24 cellular contexts compared by ENCODE assay signal in genomic region chr21:33797565-33797964, GRCh38.
DNase-seq lines count a peak whose midpoint lies in the region; ATAC-seq and TF ChIP-seq lines count a peak whose summit lies in the region.
"Had no signal": no experiment of that assay in that cellular context is flagged by ENCODE, and none has a peak within 500 bp of the region (broad histone marks: within the 10 kb centered on the region; RNA-seq: fewer than 3 reads in every experiment).

No MANE protein-coding gene starts in this region.

- peaks cover 14% of the 10 kb centered on the region for H3K4me1 ChIP-seq in H9 (ENCODE audit: insufficient read depth, low read length)
- H3K4me1 ChIP-seq in adipocyte (ENCODE audit: control insufficient read depth, insufficient read depth, low read length) = peaks cover 52% of the 10 kb centered on the region
- peaks cover 46% of the 10 kb centered on the region for H3K4me1 ChIP-seq in neural progenitor cell
- peaks cover 20 to 26% (median 25%) of the 10 kb centered on the region in 3 donors for H3K4me1 ChIP-seq in skeletal muscle tissue (ENCODE audit: control insufficient read depth in 3 of 3, insufficient read depth in 3 of 3, low read length in 3 of 3)
- H3K4me1 ChIP-seq in gastroesophageal sphincter = peaks cover 0 to 15% (median 3%) of the 10 kb centered on the region in 3 donors
- H3K4me1 ChIP-seq: BE2C had no signal

- H3K79me2 ChIP-seq in H9 (ENCODE audit: insufficient read depth, low read length) = no peaks in the 10 kb centered on the region
- peaks cover 4% of the 10 kb centered on the region for H3K79me2 ChIP-seq in neural progenitor cell (ENCODE audit: low read depth)

- no peaks in the 10 kb centered on the region for H4K20me1 ChIP-seq in H9 (ENCODE audit: control insufficient read depth, insufficient read depth, insufficient read length)
- peaks cover 29% of the 10 kb centered on the region for H4K20me1 ChIP-seq in neural progenitor cell (ENCODE audit: low read depth)
- H4K20me1 ChIP-seq: BLaER1 treated with 17β-estradiol and CSF1 and Interleukin-3, amounts not matched to agents 10 nM and 100 nM had no signal

- H3K9ac ChIP-seq in H9 (ENCODE audit: extremely low read depth, insufficient read length, low read length) (no peak overlapping the region), adipocyte (ENCODE audit: low read length) (peak overlapping the region; percentile 36), neural progenitor cell (no peak overlapping the region), skeletal muscle tissue (ENCODE audit: low read depth in 1 of 3, low read length in 3 of 3) (peak overlapping the region in 1 of 3 donors; percentile 40)
- H3K9ac ChIP-seq: BLaER1 treated with 17β-estradiol and CSF1 and Interleukin-3, amounts not matched to agents 10 nM and 100 nM; GM23248 had no signal

- no peaks in the 10 kb centered on the region for H3K27me3 ChIP-seq in H9 (ENCODE audit: insufficient read depth, low read length)
- H3K27me3 ChIP-seq in adipocyte (replicated peaks; ENCODE audit: control insufficient read depth, insufficient read depth, low read length) = no peaks in the 10 kb centered on the region
- H3K27me3 ChIP-seq in neural progenitor cell = no peaks in the 10 kb centered on the region
- no peaks in the 10 kb centered on the region for H3K27me3 ChIP-seq in skeletal muscle tissue (ENCODE audit: control insufficient read depth in 3 of 3, insufficient read depth in 3 of 3, low read length in 3 of 3)
- H3K27me3 ChIP-seq in gastroesophageal sphincter = no peaks in the 10 kb centered on the region
- H3K27me3 ChIP-seq: BE2C; BLaER1 treated with 17β-estradiol and CSF1 and Interleukin-3, amounts not matched to agents 10 nM and 100 nM had no signal

- H2AFZ ChIP-seq in H9 (ENCODE audit: low read length) = no peak overlapping the region
- H2AFZ ChIP-seq in neural progenitor cell (replicated peaks) = no peak overlapping the region
- H2AFZ ChIP-seq: GM23248 had no signal

- H3K14ac ChIP-seq in H9 (ENCODE audit: insufficient read depth, low read length) = no peak overlapping the region

- no peak overlapping the region for H2BK120ac ChIP-seq in H9 (ENCODE audit: low read depth, low read length, poor library complexity, severe bottlenecking)

- H3K4me3 ChIP-seq in adipocyte (ENCODE audit: low read length) (no peak overlapping the region), neural progenitor cell (no peak overlapping the region), skeletal muscle tissue (ENCODE audit: low read length in 3 of 3) (peak overlapping the region in 2 of 3 donors; percentile 25 to 46), gastroesophageal sphincter (no peak overlapping the region)
- H3K4me3 ChIP-seq: A549; BLaER1 treated with 17β-estradiol and CSF1 and Interleukin-3, amounts not matched to agents 10 nM and 100 nM; GM23248 had no signal

- peaks cover 55% of the 10 kb centered on the region for H3K36me3 ChIP-seq in adipocyte (ENCODE audit: control insufficient read depth, insufficient read depth, low read length, severe bottlenecking)
- peaks cover 17% of the 10 kb centered on the region for H3K36me3 ChIP-seq in neural progenitor cell
- H3K36me3 ChIP-seq in skeletal muscle tissue (ENCODE audit: control insufficient read depth in 3 of 3, insufficient read depth in 3 of 3, low read length in 3 of 3) = peaks cover 0 to 12% (median 0%) of the 10 kb centered on the region in 3 donors
- H3K36me3 ChIP-seq in gastroesophageal sphincter = peaks cover 2 to 49% of the 10 kb centered on the region in 2 donors

- H3K27ac Mint-ChIP-seq in H9 = peak overlapping the region in 2 of 3 experiments; percentile 57 to 63; a peak in 3 of 7 replicates
- H3K27ac Mint-ChIP-seq in neural progenitor cell = no peak overlapping the region
- H3K27ac Mint-ChIP-seq: CD4-positive, alpha-beta T cell had no signal

- TF ChIP-seq EP300 in gastroesophageal sphincter (IDR thresholded peaks at IDR 0.05) = no peak

- no peak overlapping the region for H4K8ac ChIP-seq in H9 (replicated peaks; ENCODE audit: insufficient read length, low read depth, low read length)

- H3F3A ChIP-seq in neural progenitor cell (ENCODE audit: low read depth) = peaks cover 74% of the 10 kb centered on the region

- no peak overlapping the region for H3K4ac ChIP-seq in H9 (ENCODE audit: low read depth, low read length)

- H2BK12ac ChIP-seq in H9 (ENCODE audit: insufficient read length, low read depth, low read length) = no peak overlapping the region

- no peak overlapping the region for H3K4me3 Mint-ChIP-seq in H9
- H3K4me3 Mint-ChIP-seq in neural progenitor cell = no peak overlapping the region
- H3K4me3 Mint-ChIP-seq: CD14-positive monocyte; CD4-positive, alpha-beta T cell; CD8-positive, alpha-beta memory T cell had no signal

- H3K79me1 ChIP-seq in H9 (ENCODE audit: insufficient read depth, low read depth, low read length, poor library complexity, severe bottlenecking) = no peaks in the 10 kb centered on the region

- H3T11ph ChIP-seq in H9 (ENCODE audit: low read length) = no peak overlapping the region

- H3K4me2 ChIP-seq in H9 (ENCODE audit: insufficient read depth, insufficient read length, low read length) (no peak overlapping the region), neural progenitor cell (no peak overlapping the region)
- H3K4me2 ChIP-seq: A549 had no signal

- no peak overlapping the region for H2BK20ac ChIP-seq in H9 (ENCODE audit: low read depth, low read length, poor library complexity, severe bottlenecking)

- no peak overlapping the region for H4K91ac ChIP-seq in H9 (ENCODE audit: insufficient read length, low read depth, low read length)

- H2BK15ac ChIP-seq in H9 (ENCODE audit: low read depth, low read length) = no peak overlapping the region

- no peaks in the 10 kb centered on the region for H3K23me2 ChIP-seq in H9 (ENCODE audit: insufficient read length, low read depth, low read length, poor library complexity, severe bottlenecking)

- DNase-seq in H9 (no peak), adipocyte (ENCODE audit: low read depth) (no peak), neural progenitor cell (ENCODE audit: low spot score) (no peak), activated gamma-delta T cell (lab: John Stamatoyannopoulos, UW) (no peak), COLO829 (ENCODE audit: low spot score) (no peak)
- no peak for DNase-seq in activated naive CD4-positive, alpha-beta T cell treated with anti-CD3 and anti-CD28 coated beads, Interleukin-2, amount 50 U/mL, for 16 hours
- DNase-seq: 8988T; ACHN; AML-193; BE2C; Calu3; CD4-positive, alpha-beta T cell; CD8-positive, alpha-beta memory T cell; COR-L47; DMS153; DND-41; GM23248; H7 had no signal

- no peak overlapping the region for H3K18ac ChIP-seq in H9 (ENCODE audit: insufficient read length, low read depth, low read length)

- no peak overlapping the region for H3K56ac ChIP-seq in H9 (ENCODE audit: insufficient read length, low read depth, low read length)

- no peak overlapping the region for H3K23ac ChIP-seq in H9 (ENCODE audit: insufficient read length, low read depth, low read length)

- no peak overlapping the region for H2AK5ac ChIP-seq in H9 (ENCODE audit: insufficient read length, low read length)

- peaks cover 19 to 57% (median 50%) of the 10 kb centered on the region in 3 experiments; a peak in 6 of 7 replicates for H3K36me3 Mint-ChIP-seq in H9 (ENCODE audit: insufficient read depth in 1 of 3, low read depth in 3 of 3)
- peaks cover 45% of the 10 kb centered on the region for H3K36me3 Mint-ChIP-seq in neural progenitor cell

- H3K9me3 Mint-ChIP-seq in H9 (no peaks in the 10 kb centered on the region), neural progenitor cell (no peaks in the 10 kb centered on the region)
- H3K9me3 Mint-ChIP-seq: CD14-positive monocyte; CD4-positive, alpha-beta T cell; CD8-positive, alpha-beta memory T cell had no signal

- no peak for ATAC-seq in gastroesophageal sphincter
- ATAC-seq: A549, HCT116 had no signal

- no peak overlapping the region for H3K27ac ChIP-seq in H9 (ENCODE audit: insufficient read length, low read depth, low read length)
- peak overlapping the region; percentile 5 for H3K27ac ChIP-seq in neural progenitor cell
- peak overlapping the region; percentile 75 for H3K27ac ChIP-seq in skeletal muscle tissue (ENCODE audit: low read depth, low read length)
- no peak overlapping the region for H3K27ac ChIP-seq in gastroesophageal sphincter
- H3K27ac ChIP-seq: A549; BLaER1 treated with 17β-estradiol and CSF1 and Interleukin-3, amounts not matched to agents 10 nM and 100 nM; GM23248 had no signal

- TF ChIP-seq CTCF in H9 (conservative IDR thresholded peaks at IDR 0.05) (no peak), neural progenitor cell (IDR thresholded peaks at IDR 0.05) (no peak), gastroesophageal sphincter (IDR thresholded peaks at IDR 0.05) (no peak)

- TF ChIP-seq POLR2A in gastroesophageal sphincter (IDR thresholded peaks at IDR 0.05) = no peak

- no peak overlapping the region for H2BK5ac ChIP-seq in H9 (ENCODE audit: insufficient read length, low read length)

- H3K9me3 ChIP-seq in H9 (ENCODE audit: control insufficient read depth, low read depth, low read length) (no peaks in the 10 kb centered on the region), adipocyte (ENCODE audit: control insufficient read depth, low read length) (no peaks in the 10 kb centered on the region), neural progenitor cell (ENCODE audit: low read depth) (no peaks in the 10 kb centered on the region), skeletal muscle tissue (ENCODE audit: control insufficient read depth in 3 of 3, low read length in 3 of 3) (no peaks in the 10 kb centered on the region), gastroesophageal sphincter (no peaks in the 10 kb centered on the region)
- H3K9me3 ChIP-seq: A549; BE2C; BLaER1 treated with 17β-estradiol and CSF1 and Interleukin-3, amounts not matched to agents 10 nM and 100 nM had no signal

- no CpG with 5 or more reads among the region's 5 CpGs for WGBS in H9 (ENCODE audit: extremely low coverage, insufficient read length, low lambda C conversion rate)
- 85 to 90% methylated on average over 2 to 5 of the region's 5 CpGs for WGBS in gastroesophageal sphincter (ENCODE audit: low coverage in 1 of 2), 2 donors

- H3K4me1 Mint-ChIP-seq in H9 (peaks cover 39 to 49% of the 10 kb centered on the region in 2 experiments), neural progenitor cell (peaks cover 20% of the 10 kb centered on the region)
- H3K4me1 Mint-ChIP-seq: CD14-positive monocyte; CD8-positive, alpha-beta memory T cell had no signal

- no peaks in the 10 kb centered on the region for H3K27me3 Mint-ChIP-seq in H9 (ENCODE audit: low read depth)
- H3K27me3 Mint-ChIP-seq in neural progenitor cell (ENCODE audit: insufficient read depth, low read depth) = peaks cover under 1% of the 10 kb centered on the region
- H3K27me3 Mint-ChIP-seq: CD4-positive, alpha-beta T cell had no signal

- H4K5ac ChIP-seq in H9 (ENCODE audit: insufficient read length, low read depth, low read length) = no peak overlapping the region

Comparison
In these comparisons a context has a peak if more than half of its experiments do, and no peak if none do; other contexts are left out.
1. H3K27ac ChIP-seq: peak in neural progenitor cell (single experiment) and skeletal muscle tissue (single experiment); none in H9 (single experiment) and gastroesophageal sphincter (0 of 4).
2. H3K4me3 ChIP-seq: peak in skeletal muscle tissue (2 of 3); none in adipocyte (single experiment), neural progenitor cell (single experiment) and gastroesophageal sphincter (0 of 2).